In the genomic region with DNA sequence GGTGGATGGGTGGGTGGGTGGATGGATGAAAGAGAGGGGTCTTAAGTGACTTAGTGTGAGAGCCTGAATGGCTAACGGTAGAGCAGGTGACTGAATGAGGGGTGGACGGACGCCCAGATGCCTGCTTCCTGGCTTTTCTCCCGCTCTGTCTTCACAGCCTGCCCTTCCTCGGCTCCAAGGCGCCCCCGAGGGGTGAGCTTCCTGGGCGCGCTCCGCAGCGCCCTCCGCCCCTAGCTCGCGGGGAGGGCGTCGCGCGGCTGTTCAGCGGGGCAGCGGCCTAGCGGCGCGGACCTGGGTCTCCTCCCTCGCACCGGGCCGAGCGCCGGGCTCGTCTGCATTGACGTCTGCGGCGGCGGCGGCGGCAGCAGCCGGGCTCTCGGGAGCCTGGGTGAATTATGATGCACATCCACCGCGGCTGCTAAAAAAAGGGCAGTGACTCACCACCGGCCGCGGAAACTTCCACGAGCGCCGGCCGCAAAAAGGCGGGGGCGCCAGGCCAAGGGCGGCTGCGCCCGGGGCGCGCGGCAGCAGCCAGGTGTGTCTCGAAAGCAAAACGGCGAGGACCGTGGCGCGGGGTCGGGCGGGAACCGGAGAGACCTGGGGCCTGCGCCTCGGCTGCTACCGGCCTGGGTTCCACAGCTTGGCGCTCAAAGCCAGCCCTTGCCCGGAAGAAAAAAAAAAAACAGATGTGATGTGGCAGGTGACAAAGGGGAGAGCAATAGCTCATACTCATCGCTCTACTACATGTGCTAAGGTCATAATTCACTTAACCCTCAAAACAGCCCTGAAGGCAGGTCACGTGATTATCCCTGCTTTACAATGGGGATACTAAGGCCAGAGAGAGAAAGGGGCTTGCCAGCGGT, we compare ENCODE assay signal across 1 cellular context.
TF ChIP-seq lines count a peak whose summit lies in the region.

No MANE protein-coding gene starts in this region.

TF ChIP-seq in HEK293, 187 proteins besides CTCF, POLR2A, EP300 and RAD21 (continued from another document and continues in another):
- TF ChIP-seq, protein P1, sequence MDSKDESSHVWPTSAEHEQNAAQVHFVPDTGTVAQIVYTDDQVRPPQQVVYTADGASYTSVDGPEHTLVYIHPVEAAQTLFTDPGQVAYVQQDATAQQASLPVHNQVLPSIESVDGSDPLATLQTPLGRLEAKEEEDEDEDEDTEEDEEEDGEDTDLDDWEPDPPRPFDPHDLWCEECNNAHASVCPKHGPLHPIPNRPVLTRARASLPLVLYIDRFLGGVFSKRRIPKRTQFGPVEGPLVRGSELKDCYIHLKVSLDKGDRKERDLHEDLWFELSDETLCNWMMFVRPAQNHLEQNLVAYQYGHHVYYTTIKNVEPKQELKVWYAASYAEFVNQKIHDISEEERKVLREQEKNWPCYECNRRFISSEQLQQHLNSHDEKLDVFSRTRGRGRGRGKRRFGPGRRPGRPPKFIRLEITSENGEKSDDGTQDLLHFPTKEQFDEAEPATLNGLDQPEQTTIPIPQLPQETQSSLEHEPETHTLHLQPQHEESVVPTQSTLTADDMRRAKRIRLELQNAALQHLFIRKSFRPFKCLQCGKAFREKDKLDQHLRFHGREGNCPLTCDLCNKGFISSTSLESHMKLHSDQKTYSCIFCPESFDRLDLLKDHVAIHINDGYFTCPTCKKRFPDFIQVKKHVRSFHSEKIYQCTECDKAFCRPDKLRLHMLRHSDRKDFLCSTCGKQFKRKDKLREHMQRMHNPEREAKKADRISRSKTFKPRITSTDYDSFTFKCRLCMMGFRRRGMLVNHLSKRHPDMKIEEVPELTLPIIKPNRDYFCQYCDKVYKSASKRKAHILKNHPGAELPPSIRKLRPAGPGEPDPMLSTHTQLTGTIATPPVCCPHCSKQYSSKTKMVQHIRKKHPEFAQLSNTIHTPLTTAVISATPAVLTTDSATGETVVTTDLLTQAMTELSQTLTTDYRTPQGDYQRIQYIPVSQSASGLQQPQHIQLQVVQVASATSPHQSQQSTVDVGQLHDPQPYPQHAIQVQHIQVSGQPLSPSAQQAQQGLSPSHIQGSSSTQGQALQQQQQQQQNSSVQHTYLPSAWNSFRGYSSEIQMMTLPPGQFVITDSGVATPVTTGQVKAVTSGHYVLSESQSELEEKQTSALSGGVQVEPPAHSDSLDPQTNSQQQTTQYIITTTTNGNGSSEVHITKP (tag by site-specific recombination; IDR thresholded peaks at IDR 0.05): peak; percentile 74
- 0 out of 2 replicates have a peak, but pooled peaks have one; percentile 8 for TF ChIP-seq KLF9 (tag by site-specific recombination; IDR thresholded peaks at IDR 0.05; ENCODE audit: low read depth)
- no peak for TF ChIP-seq ZNF114 (tag by site-specific recombination; IDR thresholded peaks at IDR 0.05)
- TF ChIP-seq HOXD13 (CRISPR knock-in tag; IDR thresholded peaks at IDR 0.05; ENCODE audit: borderline replicate concordance): no peak
- TF ChIP-seq ZNF843 (tag by site-specific recombination; IDR thresholded peaks at IDR 0.05): no peak
- peak; percentile 54; the same call in 1 of the 2 replicates for TF ChIP-seq ZSCAN30 (tag by site-specific recombination; IDR thresholded peaks at IDR 0.05)
- TF ChIP-seq, protein P2, sequence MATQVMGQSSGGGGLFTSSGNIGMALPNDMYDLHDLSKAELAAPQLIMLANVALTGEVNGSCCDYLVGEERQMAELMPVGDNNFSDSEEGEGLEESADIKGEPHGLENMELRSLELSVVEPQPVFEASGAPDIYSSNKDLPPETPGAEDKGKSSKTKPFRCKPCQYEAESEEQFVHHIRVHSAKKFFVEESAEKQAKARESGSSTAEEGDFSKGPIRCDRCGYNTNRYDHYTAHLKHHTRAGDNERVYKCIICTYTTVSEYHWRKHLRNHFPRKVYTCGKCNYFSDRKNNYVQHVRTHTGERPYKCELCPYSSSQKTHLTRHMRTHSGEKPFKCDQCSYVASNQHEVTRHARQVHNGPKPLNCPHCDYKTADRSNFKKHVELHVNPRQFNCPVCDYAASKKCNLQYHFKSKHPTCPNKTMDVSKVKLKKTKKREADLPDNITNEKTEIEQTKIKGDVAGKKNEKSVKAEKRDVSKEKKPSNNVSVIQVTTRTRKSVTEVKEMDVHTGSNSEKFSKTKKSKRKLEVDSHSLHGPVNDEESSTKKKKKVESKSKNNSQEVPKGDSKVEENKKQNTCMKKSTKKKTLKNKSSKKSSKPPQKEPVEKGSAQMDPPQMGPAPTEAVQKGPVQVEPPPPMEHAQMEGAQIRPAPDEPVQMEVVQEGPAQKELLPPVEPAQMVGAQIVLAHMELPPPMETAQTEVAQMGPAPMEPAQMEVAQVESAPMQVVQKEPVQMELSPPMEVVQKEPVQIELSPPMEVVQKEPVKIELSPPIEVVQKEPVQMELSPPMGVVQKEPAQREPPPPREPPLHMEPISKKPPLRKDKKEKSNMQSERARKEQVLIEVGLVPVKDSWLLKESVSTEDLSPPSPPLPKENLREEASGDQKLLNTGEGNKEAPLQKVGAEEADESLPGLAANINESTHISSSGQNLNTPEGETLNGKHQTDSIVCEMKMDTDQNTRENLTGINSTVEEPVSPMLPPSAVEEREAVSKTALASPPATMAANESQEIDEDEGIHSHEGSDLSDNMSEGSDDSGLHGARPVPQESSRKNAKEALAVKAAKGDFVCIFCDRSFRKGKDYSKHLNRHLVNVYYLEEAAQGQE (tag by site-specific recombination; IDR thresholded peaks at IDR 0.05): no peak
- TF ChIP-seq, protein P3, sequence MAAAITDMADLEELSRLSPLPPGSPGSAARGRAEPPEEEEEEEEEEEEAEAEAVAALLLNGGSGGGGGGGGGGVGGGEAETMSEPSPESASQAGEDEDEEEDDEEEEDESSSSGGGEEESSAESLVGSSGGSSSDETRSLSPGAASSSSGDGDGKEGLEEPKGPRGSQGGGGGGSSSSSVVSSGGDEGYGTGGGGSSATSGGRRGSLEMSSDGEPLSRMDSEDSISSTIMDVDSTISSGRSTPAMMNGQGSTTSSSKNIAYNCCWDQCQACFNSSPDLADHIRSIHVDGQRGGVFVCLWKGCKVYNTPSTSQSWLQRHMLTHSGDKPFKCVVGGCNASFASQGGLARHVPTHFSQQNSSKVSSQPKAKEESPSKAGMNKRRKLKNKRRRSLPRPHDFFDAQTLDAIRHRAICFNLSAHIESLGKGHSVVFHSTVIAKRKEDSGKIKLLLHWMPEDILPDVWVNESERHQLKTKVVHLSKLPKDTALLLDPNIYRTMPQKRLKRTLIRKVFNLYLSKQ (tag by site-specific recombination; IDR thresholded peaks at IDR 0.05; ENCODE audit: borderline replicate concordance): no peak
- TF ChIP-seq ZNF146 (tag by site-specific recombination; IDR thresholded peaks at IDR 0.05): no peak
- TF ChIP-seq ZNF629 (tag by site-specific recombination; IDR thresholded peaks at IDR 0.05): peak; percentile 69
- TF ChIP-seq KLF7 (tag by site-specific recombination; IDR thresholded peaks at IDR 0.05; ENCODE audit: borderline replicate concordance): no peak
- TF ChIP-seq ZNF335 (tag by site-specific recombination; conservative IDR thresholded peaks at IDR 0.05): peak; percentile 90
- TF ChIP-seq, protein P4, sequence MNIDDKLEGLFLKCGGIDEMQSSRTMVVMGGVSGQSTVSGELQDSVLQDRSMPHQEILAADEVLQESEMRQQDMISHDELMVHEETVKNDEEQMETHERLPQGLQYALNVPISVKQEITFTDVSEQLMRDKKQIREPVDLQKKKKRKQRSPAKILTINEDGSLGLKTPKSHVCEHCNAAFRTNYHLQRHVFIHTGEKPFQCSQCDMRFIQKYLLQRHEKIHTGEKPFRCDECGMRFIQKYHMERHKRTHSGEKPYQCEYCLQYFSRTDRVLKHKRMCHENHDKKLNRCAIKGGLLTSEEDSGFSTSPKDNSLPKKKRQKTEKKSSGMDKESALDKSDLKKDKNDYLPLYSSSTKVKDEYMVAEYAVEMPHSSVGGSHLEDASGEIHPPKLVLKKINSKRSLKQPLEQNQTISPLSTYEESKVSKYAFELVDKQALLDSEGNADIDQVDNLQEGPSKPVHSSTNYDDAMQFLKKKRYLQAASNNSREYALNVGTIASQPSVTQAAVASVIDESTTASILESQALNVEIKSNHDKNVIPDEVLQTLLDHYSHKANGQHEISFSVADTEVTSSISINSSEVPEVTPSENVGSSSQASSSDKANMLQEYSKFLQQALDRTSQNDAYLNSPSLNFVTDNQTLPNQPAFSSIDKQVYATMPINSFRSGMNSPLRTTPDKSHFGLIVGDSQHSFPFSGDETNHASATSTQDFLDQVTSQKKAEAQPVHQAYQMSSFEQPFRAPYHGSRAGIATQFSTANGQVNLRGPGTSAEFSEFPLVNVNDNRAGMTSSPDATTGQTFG (tag by site-specific recombination; IDR thresholded peaks at IDR 0.05; ENCODE audit: borderline replicate concordance): no peak
- no peak for TF ChIP-seq ZBTB17 (tag by site-specific recombination; IDR thresholded peaks at IDR 0.05)
- TF ChIP-seq KLF1 (tag by site-specific recombination; IDR thresholded peaks at IDR 0.05): peak; percentile 30
- no peak for TF ChIP-seq ZNF626 (tag by site-specific recombination; IDR thresholded peaks at IDR 0.05)
- no peak for TF ChIP-seq ZNF596 (tag by site-specific recombination; IDR thresholded peaks at IDR 0.05)
- no peak for TF ChIP-seq ZBTB21 (tag by site-specific recombination; IDR thresholded peaks at IDR 0.05)
- TF ChIP-seq, protein P5, sequence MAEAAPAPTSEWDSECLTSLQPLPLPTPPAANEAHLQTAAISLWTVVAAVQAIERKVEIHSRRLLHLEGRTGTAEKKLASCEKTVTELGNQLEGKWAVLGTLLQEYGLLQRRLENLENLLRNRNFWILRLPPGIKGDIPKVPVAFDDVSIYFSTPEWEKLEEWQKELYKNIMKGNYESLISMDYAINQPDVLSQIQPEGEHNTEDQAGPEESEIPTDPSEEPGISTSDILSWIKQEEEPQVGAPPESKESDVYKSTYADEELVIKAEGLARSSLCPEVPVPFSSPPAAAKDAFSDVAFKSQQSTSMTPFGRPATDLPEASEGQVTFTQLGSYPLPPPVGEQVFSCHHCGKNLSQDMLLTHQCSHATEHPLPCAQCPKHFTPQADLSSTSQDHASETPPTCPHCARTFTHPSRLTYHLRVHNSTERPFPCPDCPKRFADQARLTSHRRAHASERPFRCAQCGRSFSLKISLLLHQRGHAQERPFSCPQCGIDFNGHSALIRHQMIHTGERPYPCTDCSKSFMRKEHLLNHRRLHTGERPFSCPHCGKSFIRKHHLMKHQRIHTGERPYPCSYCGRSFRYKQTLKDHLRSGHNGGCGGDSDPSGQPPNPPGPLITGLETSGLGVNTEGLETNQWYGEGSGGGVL (tag by site-specific recombination; IDR thresholded peaks at IDR 0.05): no peak
- no peak for TF ChIP-seq ZNF157 (tag by site-specific recombination; IDR thresholded peaks at IDR 0.05)
- no peak for TF ChIP-seq ZFP37 (tag by site-specific recombination; IDR thresholded peaks at IDR 0.05)
- no peak for TF ChIP-seq ZNF830 (tag by site-specific recombination; IDR thresholded peaks at IDR 0.05; ENCODE audit: low read depth)
- TF ChIP-seq ZNF558 (tag by site-specific recombination; IDR thresholded peaks at IDR 0.05): no peak
- TF ChIP-seq ZNF660 (tag by site-specific recombination; IDR thresholded peaks at IDR 0.05): peak; percentile 92
- TF ChIP-seq YY2 (tag by site-specific recombination; IDR thresholded peaks at IDR 0.05): no peak
- no peak for TF ChIP-seq ZXDB (tag by site-specific recombination; IDR thresholded peaks at IDR 0.05)
- no peak for TF ChIP-seq KLF8 (tag by site-specific recombination; IDR thresholded peaks at IDR 0.05)
- TF ChIP-seq, protein P6, sequence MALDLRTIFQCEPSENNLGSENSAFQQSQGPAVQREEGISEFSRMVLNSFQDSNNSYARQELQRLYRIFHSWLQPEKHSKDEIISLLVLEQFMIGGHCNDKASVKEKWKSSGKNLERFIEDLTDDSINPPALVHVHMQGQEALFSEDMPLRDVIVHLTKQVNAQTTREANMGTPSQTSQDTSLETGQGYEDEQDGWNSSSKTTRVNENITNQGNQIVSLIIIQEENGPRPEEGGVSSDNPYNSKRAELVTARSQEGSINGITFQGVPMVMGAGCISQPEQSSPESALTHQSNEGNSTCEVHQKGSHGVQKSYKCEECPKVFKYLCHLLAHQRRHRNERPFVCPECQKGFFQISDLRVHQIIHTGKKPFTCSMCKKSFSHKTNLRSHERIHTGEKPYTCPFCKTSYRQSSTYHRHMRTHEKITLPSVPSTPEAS (tag by site-specific recombination; IDR thresholded peaks at IDR 0.05): no peak
- no peak for TF ChIP-seq ZFP69B (tag by site-specific recombination; IDR thresholded peaks at IDR 0.05)
- TF ChIP-seq, protein P7, sequence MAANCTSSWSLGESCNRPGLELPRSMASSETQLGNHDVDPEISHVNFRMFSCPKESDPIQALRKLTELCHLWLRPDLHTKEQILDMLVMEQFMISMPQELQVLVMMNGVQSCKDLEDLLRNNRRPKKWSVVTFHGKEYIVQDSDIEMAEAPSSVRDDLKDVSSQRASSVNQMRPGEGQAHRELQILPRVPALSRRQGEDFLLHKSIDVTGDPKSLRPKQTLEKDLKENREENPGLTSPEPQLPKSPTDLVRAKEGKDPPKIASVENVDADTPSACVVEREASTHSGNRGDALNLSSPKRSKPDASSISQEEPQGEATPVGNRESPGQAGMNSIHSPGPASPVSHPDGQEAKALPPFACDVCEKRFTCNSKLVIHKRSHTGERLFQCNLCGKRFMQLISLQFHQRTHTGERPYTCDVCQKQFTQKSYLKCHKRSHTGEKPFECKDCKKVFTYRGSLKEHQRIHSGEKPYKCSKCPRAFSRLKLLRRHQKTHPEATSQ (tag by site-specific recombination; IDR thresholded peaks at IDR 0.05): no peak
- TF ChIP-seq ZNF777 (tag by site-specific recombination; IDR thresholded peaks at IDR 0.05; ENCODE audit: borderline replicate concordance): no peak
- no peak for TF ChIP-seq ZNF707 (tag by site-specific recombination; IDR thresholded peaks at IDR 0.05)
- no peak for TF ChIP-seq ZNF514 (tag by site-specific recombination; IDR thresholded peaks at IDR 0.05)
- no peak for TF ChIP-seq KLF10 (tag by site-specific recombination; IDR thresholded peaks at IDR 0.05)
- no peak for TF ChIP-seq OSR2 (tag by site-specific recombination; IDR thresholded peaks at IDR 0.05)
- no peak for TF ChIP-seq EGR2 (tag by site-specific recombination; IDR thresholded peaks at IDR 0.05; ENCODE audit: low read depth)
- no peak for TF ChIP-seq ZNF324 (tag by site-specific recombination; IDR thresholded peaks at IDR 0.05)
- no peak for TF ChIP-seq ZIC2 (tag by site-specific recombination; IDR thresholded peaks at IDR 0.05)
- TF ChIP-seq ZFHX2 (tag by site-specific recombination; conservative IDR thresholded peaks at IDR 0.05): peak; percentile 60
- TF ChIP-seq ZBTB48 (tag by site-specific recombination; IDR thresholded peaks at IDR 0.05): no peak
- TF ChIP-seq ZNF221 (tag by site-specific recombination; IDR thresholded peaks at IDR 0.05; ENCODE audit: borderline replicate concordance): no peak
- no peak for TF ChIP-seq MZF1 (tag by site-specific recombination; IDR thresholded peaks at IDR 0.05; ENCODE audit: borderline replicate concordance)
- TF ChIP-seq, protein P8, sequence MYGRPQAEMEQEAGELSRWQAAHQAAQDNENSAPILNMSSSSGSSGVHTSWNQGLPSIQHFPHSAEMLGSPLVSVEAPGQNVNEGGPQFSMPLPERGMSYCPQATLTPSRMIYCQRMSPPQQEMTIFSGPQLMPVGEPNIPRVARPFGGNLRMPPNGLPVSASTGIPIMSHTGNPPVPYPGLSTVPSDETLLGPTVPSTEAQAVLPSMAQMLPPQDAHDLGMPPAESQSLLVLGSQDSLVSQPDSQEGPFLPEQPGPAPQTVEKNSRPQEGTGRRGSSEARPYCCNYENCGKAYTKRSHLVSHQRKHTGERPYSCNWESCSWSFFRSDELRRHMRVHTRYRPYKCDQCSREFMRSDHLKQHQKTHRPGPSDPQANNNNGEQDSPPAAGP (tag by site-specific recombination; IDR thresholded peaks at IDR 0.05): no peak
- no peak for TF ChIP-seq ZNF473 (tag by site-specific recombination; IDR thresholded peaks at IDR 0.05)
- no peak; the same call in 1 of the 2 replicates for TF ChIP-seq ZNF37A (tag by site-specific recombination; IDR thresholded peaks at IDR 0.05)
- TF ChIP-seq ZNF785 (tag by site-specific recombination; IDR thresholded peaks at IDR 0.05): no peak
- peak; percentile 23; the same call in 1 of the 2 replicates for TF ChIP-seq ZNF184 (tag by site-specific recombination; IDR thresholded peaks at IDR 0.05)
- TF ChIP-seq ZNF670 (tag by site-specific recombination; IDR thresholded peaks at IDR 0.05; ENCODE audit: low read depth): no peak
